ENCODE assay signal across 26 cellular contexts in the genomic region with DNA sequence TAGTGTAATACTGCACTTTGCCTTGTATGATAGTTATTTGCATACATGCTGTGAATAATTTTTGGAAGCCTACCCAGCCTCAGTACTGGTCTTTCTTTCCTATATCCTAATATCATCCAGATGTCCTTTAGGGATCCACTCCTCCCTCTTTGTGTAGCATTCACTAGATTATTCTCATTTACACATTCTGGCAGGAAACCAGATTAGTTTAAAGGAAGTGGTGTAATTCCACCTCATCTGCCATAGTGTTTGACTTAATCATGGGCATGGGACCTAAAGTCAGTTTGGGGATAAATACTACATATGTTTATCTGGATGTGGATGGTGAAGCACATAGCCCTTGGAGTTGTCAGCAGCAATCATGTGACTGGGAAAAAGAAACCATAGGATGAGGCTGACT.
A peak's percentile ranks its signal among the peaks of the same experiment; 100 is the strongest.
DNase-seq lines count a peak whose midpoint lies in the region; ATAC-seq, FAIRE-seq and TF ChIP-seq lines count a peak whose summit lies in the region.
"Had no signal": no experiment of that assay in that cellular context is flagged by ENCODE, and none has a peak within 500 bp of the region (broad histone marks: within the 10 kb centered on the region; RNA-seq: fewer than 3 reads in every experiment).

No MANE protein-coding gene starts in this region.

- H3K9me3 Mint-ChIP-seq in natural killer cell treated with Interleukin-12 subunit alpha and Interleukin-12 subunit beta and Interleukin-15 and Interleukin-18, amount 100 ng/mL, for 72 hours, result peaks cover 4% of the 10 kb centered on the region
- H3K9me3 Mint-ChIP-seq: CD14-positive monocyte; CD4-positive, alpha-beta T cell had no signal

- no peak for FAIRE-seq in bronchial epithelial cell (lab: Jason Lieb, UNC)
- FAIRE-seq: A204.1, GM12878, GM18507, H54 had no signal

- H3K9me3 ChIP-seq in A673 (ENCODE audit: low read depth, low read length, poor library complexity, severe bottlenecking), result no peaks in the 10 kb centered on the region
- H3K9me3 ChIP-seq: BE2C; BLaER1 treated with 17β-estradiol and CSF1 and Interleukin-3, amounts not matched to agents 10 nM and 100 nM had no signal

- CTCF ChIA-PET in A673 (lab: Charles Lee), result no interaction called here

- ATAC-seq in natural killer cell treated with Interleukin-12 subunit alpha and Interleukin-12 subunit beta and Interleukin-15 and Interleukin-18, amount 100 ng/mL, for 72 hours, result no peak
- ATAC-seq: GM12878 had no signal

- TF ChIP-seq CTCF in A673 (conservative IDR thresholded peaks at IDR 0.05; ENCODE audit: low read depth, low read length) (no peak), bronchial epithelial cell (IDR thresholded peaks at IDR 0.05; ENCODE audit: insufficient read depth, low read length, severe bottlenecking) (no peak), fibroblast of mammary gland (conservative IDR thresholded peaks at IDR 0.05; ENCODE audit: control insufficient read depth, insufficient read depth, low read depth, low read length) (no peak)

- H3K4me1 ChIP-seq in A673 (ENCODE audit: insufficient read depth, low read length, poor library complexity, severe bottlenecking), result no peaks in the 10 kb centered on the region
- H3K4me1 ChIP-seq: BE2C; BLaER1 treated with 17β-estradiol and CSF1 and Interleukin-3, amounts not matched to agents 10 nM and 100 nM had no signal

- H3K27ac Mint-ChIP-seq in natural killer cell treated with Interleukin-12 subunit alpha and Interleukin-12 subunit beta and Interleukin-15 and Interleukin-18, amount 100 ng/mL, for 72 hours, result no peak overlapping the region
- H3K27ac Mint-ChIP-seq: CD14-positive monocyte; CD4-positive, alpha-beta T cell; CD8-positive, alpha-beta memory T cell had no signal

- no peak overlapping the region for H3K4me3 Mint-ChIP-seq in natural killer cell treated with Interleukin-12 subunit alpha and Interleukin-12 subunit beta and Interleukin-15 and Interleukin-18, amount 100 ng/mL, for 72 hours
- H3K4me3 Mint-ChIP-seq: CD14-positive monocyte; CD4-positive, alpha-beta T cell; CD8-positive, alpha-beta memory T cell had no signal

- H3K4me1 Mint-ChIP-seq in natural killer cell treated with Interleukin-12 subunit alpha and Interleukin-12 subunit beta and Interleukin-15 and Interleukin-18, amount 100 ng/mL, for 72 hours (ENCODE audit: low read depth in 2 of 2), result no peaks in the 10 kb centered on the region
- H3K4me1 Mint-ChIP-seq: CD14-positive monocyte; CD8-positive, alpha-beta memory T cell had no signal

- no peak overlapping the region for H3K27ac ChIP-seq in A673 (ENCODE audit: low read depth, low read length, poor library complexity, severe bottlenecking)
- H3K27ac ChIP-seq: 22Rv1; BLaER1 treated with 17β-estradiol and CSF1 and Interleukin-3, amounts not matched to agents 10 nM and 100 nM had no signal

- POLR2A ChIA-PET in A673 (lab: Charles Lee; ENCODE audit: low non-redundant PET), result no interaction called here

- H3K4me3 ChIP-seq in A673 (ENCODE audit: low read depth, low read length, poor library complexity, severe bottlenecking) (no peak overlapping the region), bronchial epithelial cell (ENCODE audit: low read depth, low read length) (no peak overlapping the region), fibroblast of mammary gland (ENCODE audit: control insufficient read depth, low read depth, low read length) (no peak overlapping the region)
- H3K4me3 ChIP-seq: BLaER1 treated with 17β-estradiol and CSF1 and Interleukin-3, amounts not matched to agents 10 nM and 100 nM; GM12878 had no signal

- DNase-seq in A673 (ENCODE audit: low spot score) (peak; percentile 27), NCI-H69 (lab: John Stamatoyannopoulos, UW) (peak; percentile 14), bronchial epithelial cell (ENCODE audit: low read depth) (peak; percentile 22), fibroblast of mammary gland (ENCODE audit: low read depth) (peak; percentile 0), NCI-H524 treated with DMSO at 0.1 percent for 48 hours (lab: John Stamatoyannopoulos, UW) (no peak), cerebellar cortex (ENCODE audit: low spot score) (no peak)
- DNase-seq in natural killer cell treated with Interleukin-12 subunit alpha and Interleukin-12 subunit beta and Interleukin-15 and Interleukin-18, amount 100 ng/mL, for 72 hours (ENCODE audit: low spot score), result no peak
- no peak for DNase-seq in stimulated activated CD4-positive, alpha-beta T cell treated with anti-CD3 and anti-CD28 coated beads, Interleukin-15, amount 100 ng/mL, for 24 hours
- DNase-seq: ACHN; AML-193; BE2C; CD4-positive, alpha-beta T cell; CD8-positive, alpha-beta memory T cell; DMS 273 treated with DMSO at 0.1 percent for 48 hours; DMS79; EL; GDM1; GOT3; HCEC 1CT had no signal

- H3K27me3 ChIP-seq in A673 (replicated peaks; ENCODE audit: insufficient read depth, low read depth, low read length, poor library complexity) (peaks cover 5% of the 10 kb centered on the region), bronchial epithelial cell (ENCODE audit: control insufficient read depth, insufficient read depth, low read length) (no peaks in the 10 kb centered on the region)
- H3K27me3 ChIP-seq: BE2C; BLaER1 treated with 17β-estradiol and CSF1 and Interleukin-3, amounts not matched to agents 10 nM and 100 nM had no signal

- no TSS peak for BruUV-seq in A673 (replicated peaks; lab: Mats Ljungman, UMichigan)

- H3K36me3 ChIP-seq in A673 (ENCODE audit: insufficient read depth, low read length, poor library complexity, severe bottlenecking), result no peaks in the 10 kb centered on the region
- no peaks in the 10 kb centered on the region for H3K36me3 ChIP-seq in bronchial epithelial cell (ENCODE audit: control insufficient read depth, insufficient read depth, low read length)
- H3K36me3 ChIP-seq: BE2C; BLaER1 treated with 17β-estradiol and CSF1 and Interleukin-3, amounts not matched to agents 10 nM and 100 nM had no signal

- intact Hi-C loops in A673 (cut with micrococcal nuclease; ENCODE audit: unreplicated experiment), result no loop called here

- H3K27me3 Mint-ChIP-seq in natural killer cell treated with Interleukin-12 subunit alpha and Interleukin-12 subunit beta and Interleukin-15 and Interleukin-18, amount 100 ng/mL, for 72 hours, result no peaks in the 10 kb centered on the region
- H3K27me3 Mint-ChIP-seq: CD4-positive, alpha-beta T cell; CD8-positive, alpha-beta memory T cell had no signal

- H3K36me3 Mint-ChIP-seq in natural killer cell treated with Interleukin-12 subunit alpha and Interleukin-12 subunit beta and Interleukin-15 and Interleukin-18, amount 100 ng/mL, for 72 hours, result no peaks in the 10 kb centered on the region
- H3K36me3 Mint-ChIP-seq: CD14-positive monocyte; CD8-positive, alpha-beta memory T cell had no signal

Comparison
In these comparisons a context has a peak if more than half of its experiments do, and no peak if none do; other contexts are left out.
1. DNase-seq: peak in A673 (single experiment), NCI-H69 (single experiment), bronchial epithelial cell (single experiment) and fibroblast of mammary gland (single experiment); none in NCI-H524 treated with DMSO at 0.1 percent for 48 hours (single experiment), natural killer cell treated with Interleukin-12 subunit alpha and Interleukin-12 subunit beta and Interleukin-15 and Interleukin-18, amount 100 ng/mL, for 72 hours (single experiment), stimulated activated CD4-positive, alpha-beta T cell treated with anti-CD3 and anti-CD28 coated beads, Interleukin-15, amount 100 ng/mL, for 24 hours (single experiment) and cerebellar cortex (single experiment).